Comparison of ENCODE assay signal across 25 cellular contexts in the genomic region with DNA sequence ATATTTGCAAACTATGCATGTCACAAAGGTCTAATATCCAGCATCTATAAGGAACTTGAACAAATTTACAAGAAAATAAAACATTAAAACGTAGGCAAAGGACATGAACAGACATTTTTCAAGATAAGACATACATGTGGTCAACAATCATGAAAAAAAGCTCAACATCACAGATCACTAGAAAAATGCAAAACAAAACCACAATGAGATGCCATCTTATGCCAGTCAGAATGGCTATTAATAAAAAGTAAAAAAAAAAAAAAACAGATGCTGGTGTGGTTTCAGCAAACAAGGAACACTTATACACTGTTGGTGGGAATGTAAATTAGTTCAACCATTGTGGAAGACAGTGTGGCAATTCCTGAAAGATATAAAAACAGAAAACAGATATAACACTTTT.
A peak's percentile ranks its signal among the peaks of the same experiment; 100 is the strongest.
DNase-seq lines count a peak whose midpoint lies in the region; FAIRE-seq and TF ChIP-seq lines count a peak whose summit lies in the region.
"Had no signal": no experiment of that assay in that cellular context is flagged by ENCODE, and none has a peak within 500 bp of the region (broad histone marks: within the 10 kb centered on the region; RNA-seq: fewer than 3 reads in every experiment).

No MANE protein-coding gene starts in this region.

- H3K4me1 ChIP-seq in mammary epithelial cell (ENCODE audit: insufficient read depth, low read length) (no peaks in the 10 kb centered on the region), astrocyte (ENCODE audit: insufficient read depth, low read length) (no peaks in the 10 kb centered on the region), mesenchymal stem cell (ENCODE audit: control insufficient read depth, insufficient read depth, low read depth, low read length) (no peaks in the 10 kb centered on the region)
- H3K4me1 ChIP-seq: BLaER1 had no signal

- H3K4me3 Mint-ChIP-seq in MCF 10A (ENCODE audit: unreplicated experiment): no peak overlapping the region
- H3K4me3 Mint-ChIP-seq in astrocyte (ENCODE audit: unreplicated experiment): no peak overlapping the region
- H3K4me3 Mint-ChIP-seq: CD4-positive, CD25-positive, alpha-beta regulatory T cell; GM23338; H9 had no signal

- no peak overlapping the region for H3K18ac ChIP-seq in mesenchymal stem cell (ENCODE audit: low read depth in 1 of 2, low read length in 2 of 2)

- in situ Hi-C loops in mammary epithelial cell (cut with MboI; ENCODE audit: low sequenced_read_pairs in 2 of 2): no loop called here

- POLR2A ChIA-PET in MCF 10A (lab: Yijun Ruan, JAX): no interaction called here

- H3K14ac ChIP-seq in mesenchymal stem cell (ENCODE audit: low read length in 2 of 2): no peak overlapping the region

- dilution Hi-C loops in mammary epithelial cell (cut with HindIII; ENCODE audit: low sequenced_read_pairs): no loop called here

- no peak overlapping the region for H4K8ac ChIP-seq in mesenchymal stem cell (ENCODE audit: low read length)

- FAIRE-seq in astrocyte (lab: Jason Lieb, UNC) (peak; percentile 100), frontal cortex (lab: Jason Lieb, UNC) (no peak)
- FAIRE-seq: G401.6 had no signal

- TF ChIP-seq CTCF in mammary epithelial cell (conservative IDR thresholded peaks at IDR 0.05 in 1 of 2, IDR thresholded peaks at IDR 0.05 in 1 of 2; ENCODE audit: extremely low read depth in 1 of 2, insufficient read depth in 1 of 2, low read depth in 1 of 2, low read length in 2 of 2) (no peak), MCF 10A (IDR thresholded peaks at IDR 0.05; ENCODE audit: unreplicated experiment) (no peak), astrocyte (IDR thresholded peaks at IDR 0.05; ENCODE audit: insufficient read depth, low read depth, low read length) (no peak)

- H3K27me3 ChIP-seq in mammary epithelial cell (ENCODE audit: insufficient read depth, low read length) (peaks cover 6% of the 10 kb centered on the region), astrocyte (ENCODE audit: insufficient read depth, low read length) (no peaks in the 10 kb centered on the region), mesenchymal stem cell (ENCODE audit: control insufficient read depth in 1 of 2, insufficient read depth in 1 of 2, low read length in 2 of 2) (peaks cover 0 to 20% of the 10 kb centered on the region in 2 experiments)

- 82% methylated on average over 1 of the region's 1 CpG for WGBS in mammary epithelial cell (ENCODE audit: low coverage, missing lambda C conversion rate)
- 90% methylated on average over 1 of the region's 1 CpG for WGBS in mesenchymal stem cell

- no peak overlapping the region for H3K4me2 ChIP-seq in mammary epithelial cell (ENCODE audit: insufficient read depth, low read depth, low read length)
- H3K4me2 ChIP-seq in astrocyte (ENCODE audit: low read length): no peak overlapping the region
- H3K4me2 ChIP-seq in mesenchymal stem cell (ENCODE audit: low read length, poor library complexity, severe bottlenecking): no peak overlapping the region
- H3K4me2 ChIP-seq: BLaER1, GM23338 had no signal

- no peak overlapping the region for H2BK5ac ChIP-seq in mesenchymal stem cell (ENCODE audit: low read depth, low read length, poor library complexity, severe bottlenecking)

- H2BK15ac ChIP-seq in mesenchymal stem cell (ENCODE audit: low read depth, poor library complexity, severe bottlenecking): no peak overlapping the region

- H2AFZ ChIP-seq in mammary epithelial cell (ENCODE audit: low read depth, low read length) (no peak overlapping the region), astrocyte (ENCODE audit: low read depth, low read length) (no peak overlapping the region), mesenchymal stem cell (ENCODE audit: low read depth, low read length) (no peak overlapping the region)
- H2AFZ ChIP-seq: GM23338 had no signal

- DNase-seq in mammary epithelial cell (peak; percentile 5), MCF 10A (ENCODE audit: unreplicated experiment) (no peak), astrocyte (ENCODE audit: low read depth) (peak; percentile 4), mesenchymal stem cell (peak; percentile 5), frontal cortex (ENCODE audit: low spot score in 2 of 2) (no peak), ecto neural progenitor cell (ENCODE audit: low spot score) (no peak), iPS-NIHi11 (ENCODE audit: low spot score) (no peak)
- DNase-seq: 8988T; CD4-positive, CD25-positive, alpha-beta regulatory T cell; H9; IMR-90; KG1; NCI-H1092; NCI-H1436; NCI-H187; NCI-H2081 treated with DMSO at 0.1 percent for 48 hours; NCI-H2171; NCI-H226; NCI-H510A; NCI-H69; SHP77 had no signal

- H3K9me3 ChIP-seq in mammary epithelial cell (replicated peaks; ENCODE audit: insufficient read depth, low read length): no peaks in the 10 kb centered on the region
- H3K9me3 ChIP-seq in astrocyte (ENCODE audit: insufficient read depth, low read depth, low read length): no peaks in the 10 kb centered on the region
- peaks cover 16% of the 10 kb centered on the region for H3K9me3 ChIP-seq in mesenchymal stem cell (ENCODE audit: control insufficient read depth, low read length)
- H3K9me3 ChIP-seq: BLaER1 had no signal

- H3K4me1 Mint-ChIP-seq in MCF 10A (ENCODE audit: insufficient read depth, unreplicated experiment): no peaks in the 10 kb centered on the region
- no peaks in the 10 kb centered on the region for H3K4me1 Mint-ChIP-seq in astrocyte (ENCODE audit: low read depth, unreplicated experiment)
- H3K4me1 Mint-ChIP-seq: CD4-positive, CD25-positive, alpha-beta regulatory T cell; GM23338 had no signal

- no peak overlapping the region for H2AK5ac ChIP-seq in mesenchymal stem cell (ENCODE audit: low read length, severe bottlenecking)

- H3K4me3 ChIP-seq in mammary epithelial cell (replicated peaks in 1 of 3; ENCODE audit: insufficient read depth in 1 of 3, low read depth in 2 of 3, low read length in 3 of 3): no peak overlapping the region
- H3K4me3 ChIP-seq in astrocyte (ENCODE audit: insufficient read depth, low read depth, low read length): no peak overlapping the region
- H3K4me3 ChIP-seq in mesenchymal stem cell (ENCODE audit: insufficient read depth in 1 of 2, low read depth in 1 of 2, low read length in 2 of 2): no peak overlapping the region
- H3K4me3 ChIP-seq: BLaER1, GM23338 had no signal

- no peaks in the 10 kb centered on the region for H3K9me3 Mint-ChIP-seq in MCF 10A (ENCODE audit: unreplicated experiment)
- H3K9me3 Mint-ChIP-seq in astrocyte (ENCODE audit: unreplicated experiment): no peaks in the 10 kb centered on the region
- H3K9me3 Mint-ChIP-seq: GM23338 had no signal

- H2BK120ac ChIP-seq in mesenchymal stem cell (ENCODE audit: low read depth, low read length): no peak overlapping the region

- CTCF ChIA-PET in mammary epithelial cell (lab: Charles Lee; ENCODE audit: low non-redundant PET) (no interaction called here), MCF 10A (lab: Yijun Ruan, JAX) (no interaction called here)

- BruUV-seq in mammary epithelial cell (replicated peaks; lab: Mats Ljungman, UMichigan): no TSS peak
- no TSS peak for BruUV-seq in MCF 10A (replicated peaks; lab: Mats Ljungman, UMichigan)

- no peak overlapping the region for H3K23ac ChIP-seq in mesenchymal stem cell (ENCODE audit: low read length in 2 of 2)

- H3K27me3 Mint-ChIP-seq in MCF 10A (ENCODE audit: insufficient read depth, unreplicated experiment) (peaks cover 38% of the 10 kb centered on the region), astrocyte (ENCODE audit: low read depth, unreplicated experiment) (no peaks in the 10 kb centered on the region)
- H3K27me3 Mint-ChIP-seq: CD4-positive, CD25-positive, alpha-beta regulatory T cell had no signal

- no peaks in the 10 kb centered on the region for H4K20me1 ChIP-seq in mammary epithelial cell (ENCODE audit: insufficient read depth, low read length)
- H4K20me1 ChIP-seq in astrocyte (ENCODE audit: insufficient read depth, low read length): no peaks in the 10 kb centered on the region
- H4K20me1 ChIP-seq: BLaER1 had no signal

- H3K4ac ChIP-seq in mesenchymal stem cell (ENCODE audit: low read depth in 1 of 2, low read length in 2 of 2): no peak overlapping the region

- H3K36me3 ChIP-seq in mammary epithelial cell (ENCODE audit: insufficient read depth, low read length) (no peaks in the 10 kb centered on the region), astrocyte (ENCODE audit: insufficient read depth, low read length) (no peaks in the 10 kb centered on the region), mesenchymal stem cell (ENCODE audit: control insufficient read depth in 1 of 2, insufficient read depth in 2 of 2, low read depth in 1 of 2, low read length in 2 of 2) (peaks cover under 1 to 10% of the 10 kb centered on the region in 2 experiments)
- H3K36me3 ChIP-seq: BLaER1 had no signal

- no peak overlapping the region for H3K27ac Mint-ChIP-seq in MCF 10A (ENCODE audit: low read depth, unreplicated experiment)
- H3K27ac Mint-ChIP-seq in astrocyte (ENCODE audit: unreplicated experiment): peak overlapping the region; percentile 41
- H3K27ac Mint-ChIP-seq: CD4-positive, CD25-positive, alpha-beta regulatory T cell; GM23338; H9 had no signal

- no peaks in the 10 kb centered on the region for H3K79me2 ChIP-seq in mammary epithelial cell (ENCODE audit: insufficient read depth, low read length)
- no peaks in the 10 kb centered on the region for H3K79me2 ChIP-seq in astrocyte (ENCODE audit: insufficient read depth, low read length)

- H3K79me1 ChIP-seq in mesenchymal stem cell (replicated peaks; ENCODE audit: low read length, poor library complexity, severe bottlenecking): no peaks in the 10 kb centered on the region

- H3K27ac ChIP-seq in mammary epithelial cell (ENCODE audit: insufficient read depth, low read depth, low read length) (no peak overlapping the region), astrocyte (ENCODE audit: low read depth, low read length) (no peak overlapping the region), mesenchymal stem cell (ENCODE audit: low read length, poor library complexity, severe bottlenecking) (no peak overlapping the region)
- H3K27ac ChIP-seq: BLaER1, RWPE1 had no signal

- intact Hi-C loops in mammary epithelial cell (cut with micrococcal nuclease) (no loop called here), MCF 10A (cut with micrococcal nuclease) (no loop called here)

- H2BK12ac ChIP-seq in mesenchymal stem cell (ENCODE audit: low read length in 2 of 2): no peak overlapping the region

- H3K36me3 Mint-ChIP-seq in MCF 10A (ENCODE audit: insufficient read depth, unreplicated experiment) (no peaks in the 10 kb centered on the region), astrocyte (ENCODE audit: low read depth, unreplicated experiment) (peaks cover 5% of the 10 kb centered on the region)
- H3K36me3 Mint-ChIP-seq: CD4-positive, CD25-positive, alpha-beta regulatory T cell had no signal

- H3K9ac ChIP-seq in mammary epithelial cell (ENCODE audit: insufficient read depth, low read length): no peak overlapping the region
- H3K9ac ChIP-seq in astrocyte (ENCODE audit: low read length): no peak overlapping the region
- H3K9ac ChIP-seq in mesenchymal stem cell (ENCODE audit: low read length): no peak overlapping the region
- H3K9ac ChIP-seq: BLaER1 had no signal

- no peak overlapping the region for H4K91ac ChIP-seq in mesenchymal stem cell (ENCODE audit: low read length)

Comparison
In these comparisons a context has a peak if more than half of its experiments do, and no peak if none do; other contexts are left out.
1. DNase-seq: peak in mammary epithelial cell (single experiment), astrocyte (single experiment) and mesenchymal stem cell (single experiment); none in MCF 10A (single experiment), frontal cortex (0 of 2), ecto neural progenitor cell (single experiment) and iPS-NIHi11 (single experiment).